12 cellular contexts compared by ENCODE assay signal in the genomic region with DNA sequence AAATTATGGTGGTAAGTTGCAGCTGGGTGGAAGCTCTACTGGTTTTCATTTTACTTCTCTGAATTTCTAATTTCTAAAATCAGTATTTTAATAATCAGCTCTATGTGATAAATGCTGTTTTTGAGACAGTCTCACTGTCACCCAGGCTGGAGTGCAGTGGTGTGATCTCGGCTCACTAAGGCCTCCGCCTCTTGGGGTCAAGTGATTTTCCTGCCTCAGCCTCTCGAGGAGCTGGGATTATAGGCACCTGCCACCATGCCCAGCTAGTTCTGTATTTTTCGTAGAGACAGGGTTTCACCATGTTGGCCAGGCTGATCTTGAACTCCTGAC. TPM values are rescaled to one million over a fixed set of nuclear protein-coding genes. Genes with fewer than 3 reads are reported as not detected.
DNase-seq lines count a peak whose midpoint lies in the region; ATAC-seq and TF ChIP-seq lines count a peak whose summit lies in the region.
"Had no signal": no experiment of that assay in that cellular context is flagged by ENCODE, and none has a peak within 500 bp of the region (broad histone marks: within the 10 kb centered on the region; RNA-seq: fewer than 3 reads in every experiment).

No MANE protein-coding gene starts in this region.

- H3K27ac Mint-ChIP-seq in dendritic cell treated with granulocyte-macrophage colony-stimulating factor and Interleukin-4, amounts not matched to agents 40 ng/mL and 50 ng/mL, for 4 days, result peak overlapping the region; percentile 74
- peak overlapping the region; percentile 74 to 90 for H3K27ac Mint-ChIP-seq in natural killer cell treated with Interleukin-12 subunit alpha and Interleukin-12 subunit beta and Interleukin-15 and Interleukin-18, amount 100 ng/mL, for 72 hours

- no peaks in the 10 kb centered on the region for H3K27me3 Mint-ChIP-seq in dendritic cell treated with granulocyte-macrophage colony-stimulating factor and Interleukin-4, amounts not matched to agents 40 ng/mL and 50 ng/mL, for 4 days
- H3K27me3 Mint-ChIP-seq in natural killer cell treated with Interleukin-12 subunit alpha and Interleukin-12 subunit beta and Interleukin-15 and Interleukin-18, amount 100 ng/mL, for 72 hours, result no peaks in the 10 kb centered on the region

- no peaks in the 10 kb centered on the region for H3K36me3 ChIP-seq in heart right ventricle
- H3K36me3 ChIP-seq in upper lobe of right lung, result no peaks in the 10 kb centered on the region
- H3K36me3 ChIP-seq: BE2C, prostate gland had no signal

- peaks cover 48 to 89% (median 75%) of the 10 kb centered on the region in 9 donors for H3K4me1 ChIP-seq in heart right ventricle
- H3K4me1 ChIP-seq in upper lobe of right lung, result peaks cover 69% of the 10 kb centered on the region

- no peak overlapping the region for H3K4me3 Mint-ChIP-seq in dendritic cell treated with granulocyte-macrophage colony-stimulating factor and Interleukin-4, amounts not matched to agents 40 ng/mL and 50 ng/mL, for 4 days
- H3K4me3 Mint-ChIP-seq in natural killer cell treated with Interleukin-12 subunit alpha and Interleukin-12 subunit beta and Interleukin-15 and Interleukin-18, amount 100 ng/mL, for 72 hours, result peak overlapping the region; percentile 72

- peaks cover 34% of the 10 kb centered on the region for H3K36me3 Mint-ChIP-seq in dendritic cell treated with granulocyte-macrophage colony-stimulating factor and Interleukin-4, amounts not matched to agents 40 ng/mL and 50 ng/mL, for 4 days (ENCODE audit: low read depth)
- no peaks in the 10 kb centered on the region for H3K36me3 Mint-ChIP-seq in natural killer cell treated with Interleukin-12 subunit alpha and Interleukin-12 subunit beta and Interleukin-15 and Interleukin-18, amount 100 ng/mL, for 72 hours

- 70 to 73% methylated on average over 4 of the region's 4 CpGs for WGBS in heart right ventricle, 2 donors

- no peaks in the 10 kb centered on the region for H3K27me3 ChIP-seq in heart right ventricle
- no peaks in the 10 kb centered on the region for H3K27me3 ChIP-seq in upper lobe of right lung
- H3K27me3 ChIP-seq: BE2C had no signal

- TF ChIP-seq CTCF in heart right ventricle (IDR thresholded peaks at IDR 0.05) (no peak), upper lobe of right lung (IDR thresholded peaks at IDR 0.05) (no peak), GM10266 (IDR thresholded peaks at IDR 0.05; ENCODE audit: control insufficient read depth, insufficient read depth, low read depth, missing control alignments) (no peak)

- H3K4me3 ChIP-seq in heart right ventricle (no peak overlapping the region), upper lobe of right lung (no peak overlapping the region)
- H3K4me3 ChIP-seq: prostate gland had no signal

- peaks cover 81% of the 10 kb centered on the region for H3K4me1 Mint-ChIP-seq in dendritic cell treated with granulocyte-macrophage colony-stimulating factor and Interleukin-4, amounts not matched to agents 40 ng/mL and 50 ng/mL, for 4 days (ENCODE audit: low read depth)
- peaks cover 53 to 71% of the 10 kb centered on the region in 2 donors for H3K4me1 Mint-ChIP-seq in natural killer cell treated with Interleukin-12 subunit alpha and Interleukin-12 subunit beta and Interleukin-15 and Interleukin-18, amount 100 ng/mL, for 72 hours (ENCODE audit: low read depth in 2 of 2)

- ATAC-seq in heart right ventricle (no peak), left ventricle myocardium superior (no peak), upper lobe of right lung (no peak)
- no peak for ATAC-seq in natural killer cell treated with Interleukin-12 subunit alpha and Interleukin-12 subunit beta and Interleukin-15 and Interleukin-18, amount 100 ng/mL, for 72 hours

- intact Hi-C loops in heart right ventricle (cut with DNase I), result no loop called here
- intact Hi-C loops in left ventricle myocardium superior (cut with micrococcal nuclease), result no loop called here
- intact Hi-C loops in dendritic cell treated with granulocyte-macrophage colony-stimulating factor and Interleukin-4, amounts not matched to agents 40 ng/mL and 50 ng/mL, for 4 days (cut with micrococcal nuclease), result no loop called here
- intact Hi-C loops in upper lobe of right lung (cut with DNase I), result no loop called here

- H3K9me3 Mint-ChIP-seq in dendritic cell treated with granulocyte-macrophage colony-stimulating factor and Interleukin-4, amounts not matched to agents 40 ng/mL and 50 ng/mL, for 4 days, result no peaks in the 10 kb centered on the region
- H3K9me3 Mint-ChIP-seq in natural killer cell treated with Interleukin-12 subunit alpha and Interleukin-12 subunit beta and Interleukin-15 and Interleukin-18, amount 100 ng/mL, for 72 hours, result no peaks in the 10 kb centered on the region

- H3K27ac ChIP-seq in heart right ventricle (peak overlapping the region in 9 of 10 donors; percentile 54 to 96 (median 90)), upper lobe of right lung (peak overlapping the region; percentile 82)

- DNase-seq in heart right ventricle, result no peak
- DNase-seq in left ventricle myocardium superior, result no peak
- no peak for DNase-seq in natural killer cell treated with Interleukin-12 subunit alpha and Interleukin-12 subunit beta and Interleukin-15 and Interleukin-18, amount 100 ng/mL, for 72 hours (ENCODE audit: low spot score)
- DNase-seq in upper lobe of right lung, result no peak
- no peak for DNase-seq in GM10266 (ENCODE audit: extremely low spot score)
- no peak for DNase-seq in DMS79 (lab: John Stamatoyannopoulos, UW)
- no peak for DNase-seq in DMS153 treated with DMSO at 0.1 percent for 48 hours (lab: John Stamatoyannopoulos, UW; ENCODE audit: unreplicated experiment)
- DNase-seq: GOT3, SHP77 treated with DMSO at 0.1 percent for 48 hours had no signal

- H3K9me3 ChIP-seq in heart right ventricle (no peaks in the 10 kb centered on the region), upper lobe of right lung (no peaks in the 10 kb centered on the region)
- H3K9me3 ChIP-seq: BE2C, prostate gland had no signal

RNA-seq across cellular contexts. Expression of a gene that starts 1.5 kb away (rescaled TPM):
- 10 to 100 TPM; 21.4 to 45.1 (median 28.1) TPM for total RNA-seq in heart right ventricle
- 10 to 100 TPM; 15.6 to 40.5 TPM for polyA plus RNA-seq in heart right ventricle
- 33.1 TPM for total RNA-seq in left ventricle myocardium superior
- total RNA-seq in natural killer cell treated with Interleukin-12 subunit alpha and Interleukin-12 subunit beta and Interleukin-15 and Interleukin-18, amount 100 ng/mL, for 72 hours, result 100 to 1,000 TPM; 138 to 159 TPM
- 66.3 TPM for total RNA-seq in upper lobe of right lung

RNA-seq across cellular contexts. Expression of a gene that starts 41.1 kb away (rescaled TPM):
- total RNA-seq in heart right ventricle, result 10 to 100 TPM in 3 of 10 donors, 1 to 10 TPM in 7; 2.5 to 14.7 (median 6.2) TPM
- 10 to 100 TPM in 1 of 2 donors, 1 to 10 TPM in 1; 5.5 to 10.5 TPM for polyA plus RNA-seq in heart right ventricle
- 6.2 TPM for total RNA-seq in left ventricle myocardium superior
- 1 to 10 TPM; 4.1 to 7.2 TPM for total RNA-seq in natural killer cell treated with Interleukin-12 subunit alpha and Interleukin-12 subunit beta and Interleukin-15 and Interleukin-18, amount 100 ng/mL, for 72 hours
- total RNA-seq in upper lobe of right lung, result 27.4 TPM
